8 cellular contexts compared by ENCODE assay signal in the genomic region with DNA sequence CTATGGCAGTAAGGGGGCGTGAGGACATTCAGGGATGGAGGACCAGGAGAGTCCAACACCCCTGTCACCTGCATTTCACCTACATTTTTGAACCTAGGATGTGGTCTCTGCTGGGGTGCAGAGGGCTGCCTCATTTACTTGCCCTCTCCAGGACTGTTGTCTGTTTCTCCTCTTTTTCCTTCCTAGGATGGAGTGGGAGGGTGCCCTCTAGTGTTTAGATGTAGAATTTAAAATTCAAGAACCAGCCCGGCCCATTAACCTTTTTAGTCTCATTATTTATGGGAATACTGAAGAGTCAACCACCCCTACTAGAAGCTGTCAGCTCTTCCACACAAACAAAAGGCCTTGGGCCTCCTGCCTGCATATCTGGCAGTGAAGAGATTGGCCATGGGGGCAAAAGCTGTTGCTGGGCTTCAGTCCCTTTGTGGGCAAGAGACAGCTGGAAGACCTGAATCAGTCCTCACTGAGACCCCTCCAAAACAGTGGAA. TPM values are rescaled to one million over a fixed set of nuclear protein-coding genes. Genes with fewer than 3 reads are reported as not detected.
A peak's percentile ranks its signal among the peaks of the same experiment; 100 is the strongest.
DNase-seq lines count a peak whose midpoint lies in the region; ATAC-seq and TF ChIP-seq lines count a peak whose summit lies in the region.

No MANE protein-coding gene starts in this region.

- H2BK12ac ChIP-seq in mesenchymal stem cell (ENCODE audit: low read length in 2 of 2): no peak overlapping the region

- H3K18ac ChIP-seq in mesenchymal stem cell (ENCODE audit: low read depth in 1 of 2, low read length in 2 of 2): no peak overlapping the region

- H3K9me3 ChIP-seq in BE2C: no peaks in the 10 kb centered on the region
- H3K9me3 ChIP-seq in mesenchymal stem cell (ENCODE audit: control insufficient read depth, low read length): no peaks in the 10 kb centered on the region

- 100% methylated on average over 1 of the region's 2 CpGs for WGBS in mesenchymal stem cell

- H2BK120ac ChIP-seq in mesenchymal stem cell (ENCODE audit: low read depth, low read length): no peak overlapping the region

- no peak overlapping the region for H3K14ac ChIP-seq in mesenchymal stem cell (ENCODE audit: low read length in 2 of 2)

- no peak for DNase-seq in BE2C
- DNase-seq in GM12864 (ENCODE audit: low read depth): no peak
- peak; percentile 22 for DNase-seq in NCI-H345 treated with DMSO at 0.1 percent for 48 hours (lab: John Stamatoyannopoulos, UW; ENCODE audit: unreplicated experiment)
- DNase-seq in cardiac fibroblast (ENCODE audit: low read depth in 2 of 2): peak; percentile 62 to 65
- DNase-seq in mesenchymal stem cell: peak; percentile 56
- no peak for DNase-seq in omental fat pad (ENCODE audit: low spot score)
- no peak for DNase-seq in KG1 (lab: John Stamatoyannopoulos, UW)

- H3K36me3 ChIP-seq in BE2C (no peaks in the 10 kb centered on the region), mesenchymal stem cell (ENCODE audit: control insufficient read depth in 1 of 2, insufficient read depth in 2 of 2, low read depth in 1 of 2, low read length in 2 of 2) (no peaks in the 10 kb centered on the region)

- no peaks in the 10 kb centered on the region for H3K4me1 ChIP-seq in BE2C
- H3K4me1 ChIP-seq in mesenchymal stem cell (ENCODE audit: control insufficient read depth, insufficient read depth, low read depth, low read length): peaks cover 19% of the 10 kb centered on the region

- H4K91ac ChIP-seq in mesenchymal stem cell (ENCODE audit: low read length): no peak overlapping the region

- H3K27ac ChIP-seq in mesenchymal stem cell (ENCODE audit: low read length, poor library complexity, severe bottlenecking): no peak overlapping the region

- no peak overlapping the region for H3K4me2 ChIP-seq in mesenchymal stem cell (ENCODE audit: low read length, poor library complexity, severe bottlenecking)

- no peak overlapping the region for H3K23ac ChIP-seq in mesenchymal stem cell (ENCODE audit: low read length in 2 of 2)

- no peak overlapping the region for H2BK5ac ChIP-seq in mesenchymal stem cell (ENCODE audit: low read depth, low read length, poor library complexity, severe bottlenecking)

- H3K27me3 ChIP-seq in BE2C: peaks cover 8% of the 10 kb centered on the region; the same call in 1 of the 2 replicates
- peaks cover 28 to 30% of the 10 kb centered on the region in 2 experiments for H3K27me3 ChIP-seq in mesenchymal stem cell (ENCODE audit: control insufficient read depth in 1 of 2, insufficient read depth in 1 of 2, low read length in 2 of 2)

- H2AK5ac ChIP-seq in mesenchymal stem cell (ENCODE audit: low read length, severe bottlenecking): no peak overlapping the region

- H2BK15ac ChIP-seq in mesenchymal stem cell (ENCODE audit: low read depth, poor library complexity, severe bottlenecking): no peak overlapping the region

- no peak overlapping the region for H4K8ac ChIP-seq in mesenchymal stem cell (ENCODE audit: low read length)

- H2AFZ ChIP-seq in mesenchymal stem cell (ENCODE audit: low read depth, low read length): no peak overlapping the region

- peaks cover 12% of the 10 kb centered on the region for H3K79me1 ChIP-seq in mesenchymal stem cell (replicated peaks; ENCODE audit: low read length, poor library complexity, severe bottlenecking)

- ATAC-seq in HG03442 (IDR thresholded peaks at IDR 0.05; ENCODE audit: unreplicated experiment) (no peak), omental fat pad (ENCODE audit: low FRiP score) (no peak)

- H3K9ac ChIP-seq in mesenchymal stem cell (ENCODE audit: low read length): no peak overlapping the region

- no peak overlapping the region for H3K4me3 ChIP-seq in BE2C (ENCODE audit: low read depth, low read length)
- no peak overlapping the region for H3K4me3 ChIP-seq in GM12864 (ENCODE audit: low read depth, low read length)
- no peak overlapping the region for H3K4me3 ChIP-seq in cardiac fibroblast (replicated peaks in 1 of 2; ENCODE audit: low read depth in 2 of 2, low read length in 2 of 2)
- no peak overlapping the region for H3K4me3 ChIP-seq in mesenchymal stem cell (ENCODE audit: insufficient read depth in 1 of 2, low read depth in 1 of 2, low read length in 2 of 2)

- no peak overlapping the region for H3K4ac ChIP-seq in mesenchymal stem cell (ENCODE audit: low read depth in 1 of 2, low read length in 2 of 2)

- TF ChIP-seq CTCF in BE2C (IDR thresholded peaks at IDR 0.05; ENCODE audit: low read depth, low read length): peak; percentile 85
- peak; percentile 69 for TF ChIP-seq CTCF in GM12864 (IDR thresholded peaks at IDR 0.05; ENCODE audit: low read depth, low read length, missing control alignments)
- peak; percentile 72 for TF ChIP-seq CTCF in cardiac fibroblast (IDR thresholded peaks at IDR 0.05; ENCODE audit: low read depth, low read length)
- no peak for TF ChIP-seq CTCF in omental fat pad (IDR thresholded peaks at IDR 0.05)

RNA-seq across cellular contexts. Expression of a gene that starts 2.5 kb away (rescaled TPM):
- polyA plus RNA-seq in BE2C (2012; ENCODE audit: insufficient read depth, insufficient read length, low read depth): 136 TPM
- polyA plus RNA-seq in mesenchymal stem cell (2013, experiment 1 of 2): 64.0 TPM
- polyA plus RNA-seq in mesenchymal stem cell (2013, experiment 2 of 2): 60.0 TPM
- 10 to 100 TPM; 24.9 to 75.5 (median 36.5) TPM for total RNA-seq in omental fat pad

RNA-seq across cellular contexts. Expression of a gene that starts 7.7 kb away (rescaled TPM):
- not detected for polyA plus RNA-seq in BE2C (2012; ENCODE audit: insufficient read depth, insufficient read length, low read depth)
- not detected for polyA plus RNA-seq in mesenchymal stem cell (2013, experiment 1 of 2)
- polyA plus RNA-seq in mesenchymal stem cell (2013, experiment 2 of 2): not detected
- 10 to 100 TPM; 13.9 to 27.0 (median 19.1) TPM for total RNA-seq in omental fat pad

RNA-seq across cellular contexts. Expression of a gene that starts 26.7 kb away (rescaled TPM):
- not detected for polyA plus RNA-seq in BE2C (2012; ENCODE audit: insufficient read depth, insufficient read length, low read depth)
- polyA plus RNA-seq in mesenchymal stem cell (2013, experiment 1 of 2): not detected
- not detected for polyA plus RNA-seq in mesenchymal stem cell (2013, experiment 2 of 2)
- total RNA-seq in omental fat pad: under 1 TPM in 1 of 4 donors, not detected in 3; 0.06 TPM

RNA-seq across cellular contexts. Expression of a gene that starts 30.7 kb away (rescaled TPM):
- 4.4 TPM for polyA plus RNA-seq in BE2C (2012; ENCODE audit: insufficient read depth, insufficient read length, low read depth)
- 0.12 TPM for polyA plus RNA-seq in mesenchymal stem cell (2013, experiment 1 of 2)
- 0.05 TPM for polyA plus RNA-seq in mesenchymal stem cell (2013, experiment 2 of 2)
- 1 to 10 TPM in 1 of 4 donors, under 1 TPM in 2, not detected in 1; 0.19 to 1.7 (median 0.60) TPM for total RNA-seq in omental fat pad

RNA-seq across cellular contexts. Expression of a gene that starts 33.8 kb away (rescaled TPM):
- 2.8 TPM for polyA plus RNA-seq in BE2C (2012; ENCODE audit: insufficient read depth, insufficient read length, low read depth)
- polyA plus RNA-seq in mesenchymal stem cell (2013, experiment 1 of 2): 0.17 TPM
- 0.21 TPM for polyA plus RNA-seq in mesenchymal stem cell (2013, experiment 2 of 2)
- total RNA-seq in omental fat pad: 10 to 100 TPM in 1 of 4 donors, 1 to 10 TPM in 2, under 1 TPM in 1; 0.44 to 16.7 (median 1.9) TPM

Comparison
In these comparisons a context has a peak if more than half of its experiments do, and no peak if none do; other contexts are left out.
1. DNase-seq: peak in NCI-H345 treated with DMSO at 0.1 percent for 48 hours (single experiment), cardiac fibroblast (2 of 2) and mesenchymal stem cell (single experiment); none in BE2C (single experiment), GM12864 (single experiment), omental fat pad (single experiment) and KG1 (single experiment).
2. CTCF ChIP-seq: peak in BE2C (single experiment), GM12864 (single experiment) and cardiac fibroblast (single experiment); none in omental fat pad (0 of 3).